In genomic region chr5:34806532-34806931, GRCh38 we compare ENCODE assay signal across 1 cellular context.
TF ChIP-seq lines count a peak whose summit lies in the region.

No MANE protein-coding gene starts in this region.

TF ChIP-seq in H1, 55 proteins besides CTCF, POLR2A, EP300 and RAD21:
- no peak for TF ChIP-seq CHD7 (IDR thresholded peaks at IDR 0.05; ENCODE audit: insufficient replicate concordance, low read length)
- TF ChIP-seq TCF12 (IDR thresholded peaks at IDR 0.05; ENCODE audit: low read depth, low read length), result peak; percentile 50; the same call in 1 of the 2 replicates
TF ChIP-seq in H1: peak in this region for 1.
